In the genomic region with DNA sequence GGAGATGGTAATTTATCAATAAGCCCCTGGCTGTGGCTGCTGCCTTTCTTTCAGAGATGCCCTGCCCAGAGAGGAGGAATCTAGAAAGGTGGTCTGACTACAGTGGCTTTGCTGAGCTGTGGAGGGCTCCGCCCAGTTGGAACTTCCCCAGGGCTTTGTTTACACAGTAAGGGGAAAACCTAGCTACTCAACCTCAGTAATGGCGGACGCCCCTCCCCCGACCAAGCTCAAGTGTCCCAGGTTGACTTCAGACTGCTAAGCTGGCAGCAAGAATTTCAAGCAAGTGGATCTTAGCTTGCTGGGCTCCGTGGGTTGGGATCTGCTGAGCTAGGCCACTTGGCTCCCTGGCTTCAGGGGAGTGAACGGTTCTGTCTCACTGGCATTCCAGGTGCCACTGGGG, we compare ENCODE assay signal across 11 cellular contexts.
DNase-seq lines count a peak whose midpoint lies in the region; ATAC-seq and TF ChIP-seq lines count a peak whose summit lies in the region.
"Had no signal": no experiment of that assay in that cellular context is flagged by ENCODE, and none has a peak within 500 bp of the region (broad histone marks: within the 10 kb centered on the region; RNA-seq: fewer than 3 reads in every experiment).

No MANE protein-coding gene starts in this region.

- H3K79me2 ChIP-seq in GM23248 (ENCODE audit: insufficient read depth) = no peaks in the 10 kb centered on the region

- H3K4me3 Mint-ChIP-seq in T-helper 2 cell treated with Interferon-gamma antibody and Interleukin-4, amounts not matched to agents 5 μg/mL and 100 μg/mL, for 36 hours = no peak overlapping the region

- no peak for TF ChIP-seq POLR2A in GM18505 (IDR thresholded peaks at IDR 0.05; ENCODE audit: borderline replicate concordance, extremely low read depth, insufficient read depth, insufficient read length)

- H3K4me3 ChIP-seq in GM23248 = no peak overlapping the region
- H3K4me3 ChIP-seq: ovary had no signal

- no peak overlapping the region for H3K27ac ChIP-seq in GM23248
- H3K27ac ChIP-seq: ovary had no signal

- no peak overlapping the region for H3K27ac Mint-ChIP-seq in T-helper 2 cell treated with Interferon-gamma antibody and Interleukin-4, amounts not matched to agents 5 μg/mL and 100 μg/mL, for 36 hours

- H3K9ac ChIP-seq in GM23248 = no peak overlapping the region

- no peak overlapping the region for H3K4me2 ChIP-seq in GM23248 (ENCODE audit: unreplicated experiment)

- H3K36me3 ChIP-seq in GM23248 (ENCODE audit: low read depth) = no peaks in the 10 kb centered on the region
- H3K36me3 ChIP-seq: ovary had no signal

- H4K20me1 ChIP-seq in GM23248 (ENCODE audit: insufficient read depth) = no peaks in the 10 kb centered on the region

- H3F3A ChIP-seq in GM23248 (ENCODE audit: insufficient read depth) = no peaks in the 10 kb centered on the region

- in situ Hi-C loops in GM23248 (cut with MboI) = no loop called here

- ATAC-seq in GM18505 (IDR thresholded peaks at IDR 0.05; ENCODE audit: unreplicated experiment) (peak; percentile 49), GM21390 (IDR thresholded peaks at IDR 0.05; ENCODE audit: unreplicated experiment) (peak; percentile 65)

- 17 to 18% methylated on average over 6 of the region's 6 CpGs for WGBS in GM23248 (ENCODE audit: low coverage in 1 of 2, low lambda C conversion rate in 2 of 2, missing lambda C conversion rate in 2 of 2), 2 experiments

- peak; percentile 25 for DNase-seq in NAMALWA (ENCODE audit: low spot score)
- DNase-seq in kidney tubule cell (ENCODE audit: low spot score) = peak; percentile 37
- no peak for DNase-seq in T-helper 2 cell treated with Interferon-gamma antibody and Interleukin-4, amounts not matched to agents 5 μg/mL and 100 μg/mL, for 36 hours (ENCODE audit: low spot score)
- no peak for DNase-seq in AG08396 (ENCODE audit: low spot score)
- no peak for DNase-seq in GM23248
- no peak for DNase-seq in AG08395 (ENCODE audit: low spot score)
- DNase-seq: SW 1271 had no signal

- H3K4me1 ChIP-seq in GM23248 (ENCODE audit: insufficient read depth) = no peaks in the 10 kb centered on the region

- no peaks in the 10 kb centered on the region for H3K4me1 Mint-ChIP-seq in T-helper 2 cell treated with Interferon-gamma antibody and Interleukin-4, amounts not matched to agents 5 μg/mL and 100 μg/mL, for 36 hours (ENCODE audit: low read depth)

- H3K27me3 Mint-ChIP-seq in T-helper 2 cell treated with Interferon-gamma antibody and Interleukin-4, amounts not matched to agents 5 μg/mL and 100 μg/mL, for 36 hours (ENCODE audit: low read depth) = no peaks in the 10 kb centered on the region
- H3K27me3 Mint-ChIP-seq: IgD-negative memory B cell had no signal

- H3K27me3 ChIP-seq in GM23248 (replicated peaks; ENCODE audit: insufficient read depth) = no peaks in the 10 kb centered on the region
- H3K27me3 ChIP-seq: ovary had no signal

- no peak overlapping the region for H2AFZ ChIP-seq in GM23248

- H3K9me3 Mint-ChIP-seq in T-helper 2 cell treated with Interferon-gamma antibody and Interleukin-4, amounts not matched to agents 5 μg/mL and 100 μg/mL, for 36 hours = peaks cover 8% of the 10 kb centered on the region

- no peaks in the 10 kb centered on the region for H3K36me3 Mint-ChIP-seq in T-helper 2 cell treated with Interferon-gamma antibody and Interleukin-4, amounts not matched to agents 5 μg/mL and 100 μg/mL, for 36 hours (ENCODE audit: low read depth)
- H3K36me3 Mint-ChIP-seq: IgD-negative memory B cell had no signal

- H3K9me2 ChIP-seq in GM23248 (ENCODE audit: insufficient read depth) = no peaks in the 10 kb centered on the region

- no peaks in the 10 kb centered on the region for H3K9me3 ChIP-seq in GM23248 (ENCODE audit: low read depth)
- H3K9me3 ChIP-seq: ovary had no signal

Comparison
In these comparisons a context has a peak if more than half of its experiments do, and no peak if none do; other contexts are left out.
1. DNase-seq: peak in NAMALWA (single experiment) and kidney tubule cell (single experiment); none in T-helper 2 cell treated with Interferon-gamma antibody and Interleukin-4, amounts not matched to agents 5 μg/mL and 100 μg/mL, for 36 hours (single experiment), AG08396 (single experiment), GM23248 (single experiment) and AG08395 (single experiment).